ENCODE assay signal across 8 cellular contexts in the genomic region with DNA sequence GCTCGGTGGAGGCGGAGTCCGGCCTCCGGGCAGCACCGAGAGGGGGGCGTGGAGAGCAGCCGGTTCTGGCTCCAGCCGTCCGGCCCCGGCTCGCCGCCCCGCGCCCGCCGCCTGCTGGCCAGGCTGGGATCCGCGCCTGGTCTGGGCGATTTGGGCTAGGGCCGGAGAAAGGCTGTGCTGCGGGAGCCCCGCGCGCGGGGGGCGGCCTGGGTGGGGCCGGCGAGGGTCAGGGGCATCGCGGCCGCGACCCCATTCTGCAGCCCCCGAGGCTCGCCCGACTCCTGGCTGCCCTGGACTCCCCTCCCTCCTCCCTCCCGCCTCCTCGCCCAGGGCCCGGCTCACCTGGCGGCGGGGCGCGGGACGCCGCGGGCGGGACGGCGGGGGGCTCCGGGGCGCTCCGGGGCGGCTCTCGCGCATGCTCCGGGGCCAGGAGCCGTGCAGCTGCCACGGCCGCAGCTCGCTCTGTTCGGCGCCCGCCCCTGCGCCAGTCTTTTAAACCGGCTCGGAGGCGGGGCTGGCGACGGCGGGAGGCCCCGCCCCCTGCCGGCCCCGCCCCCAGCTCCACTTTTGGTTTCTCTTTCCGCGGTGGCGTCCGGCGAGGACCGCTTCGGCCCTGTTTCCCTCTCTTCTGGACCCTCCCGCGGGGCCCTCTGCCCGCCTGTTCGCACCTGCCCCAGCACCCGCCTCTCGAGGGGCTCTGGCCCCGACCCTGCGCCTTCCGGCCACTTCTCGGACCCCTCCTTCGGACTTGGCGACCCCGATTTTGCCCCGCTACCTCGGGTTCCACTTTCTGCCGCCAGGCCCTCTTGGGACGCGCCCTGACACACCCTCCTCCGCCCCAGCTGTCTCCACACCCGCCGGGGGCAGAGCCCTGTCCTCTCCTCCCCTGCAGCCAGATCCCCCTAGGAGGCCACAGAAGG. TPM values are rescaled to one million over a fixed set of nuclear protein-coding genes. Genes with fewer than 3 reads are reported as not detected.
A peak's percentile ranks its signal among the peaks of the same experiment; 100 is the strongest.
DNase-seq lines count a peak whose midpoint lies in the region; ATAC-seq and TF ChIP-seq lines count a peak whose summit lies in the region.

A gene with protein sequence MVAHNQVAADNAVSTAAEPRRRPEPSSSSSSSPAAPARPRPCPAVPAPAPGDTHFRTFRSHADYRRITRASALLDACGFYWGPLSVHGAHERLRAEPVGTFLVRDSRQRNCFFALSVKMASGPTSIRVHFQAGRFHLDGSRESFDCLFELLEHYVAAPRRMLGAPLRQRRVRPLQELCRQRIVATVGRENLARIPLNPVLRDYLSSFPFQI (minus strand): TSS at position 468 of the 920 bp plus-strand sequence. CDS start 726 bp downstream, outside the sequence.

- peaks cover 11 to 61% (median 38%) of the 10 kb centered on the region in 4 donors for H3K4me1 Mint-ChIP-seq in CD4-positive, CD25-positive, alpha-beta regulatory T cell
- H3K4me1 Mint-ChIP-seq in activated CD8-positive, alpha-beta T cell treated with anti-CD3 and anti-CD28 coated beads for 36 hours (ENCODE audit: low read depth): peaks cover 41% of the 10 kb centered on the region

- no peaks in the 10 kb centered on the region for H3K36me3 ChIP-seq in CD4-positive, CD25-positive, alpha-beta regulatory T cell (ENCODE audit: control insufficient read depth, insufficient read depth, low read length)
- H3K36me3 ChIP-seq in effector memory CD4-positive, alpha-beta T cell (ENCODE audit: control insufficient read depth, insufficient read depth, low read length): no peaks in the 10 kb centered on the region
- peaks cover 0 to 24% of the 10 kb centered on the region in 2 experiments for H3K36me3 ChIP-seq in mesenchymal stem cell (ENCODE audit: control insufficient read depth in 1 of 2, insufficient read depth in 2 of 2, low read depth in 1 of 2, low read length in 2 of 2)

- peak within 1 kb of the TSS in 1 of 2 experiments; percentile 99 for H3K23ac ChIP-seq in mesenchymal stem cell (ENCODE audit: low read length in 2 of 2)

- DNase-seq in CD4-positive, CD25-positive, alpha-beta regulatory T cell: peak; percentile 81 to 91 (median 87)
- peak; percentile 80 for DNase-seq in NCI-H774 (lab: John Stamatoyannopoulos, UW)
- DNase-seq in activated CD8-positive, alpha-beta T cell treated with anti-CD3 and anti-CD28 coated beads for 36 hours: peak; percentile 87
- peak; percentile 76 to 84 (median 78) for DNase-seq in effector memory CD4-positive, alpha-beta T cell
- DNase-seq in mesenchymal stem cell: peak; percentile 87
- DNase-seq in stimulated activated CD8-positive, alpha-beta memory T cell treated with anti-CD3 and anti-CD28 coated beads, Interleukin-12 subunit alpha, Interleukin-12 subunit beta, amount 100 ng/mL, for 1 hour (ENCODE audit: low read depth): peak; percentile 76

- H3K4ac ChIP-seq in mesenchymal stem cell (ENCODE audit: low read depth in 1 of 2, low read length in 2 of 2): peak within 1 kb of the TSS; percentile 81 to 89

- H3K27ac ChIP-seq in CD4-positive, CD25-positive, alpha-beta regulatory T cell (ENCODE audit: insufficient read depth, low read length, poor library complexity, severe bottlenecking): peak within 1 kb of the TSS; percentile 91
- peak within 1 kb of the TSS; percentile 86 for H3K27ac ChIP-seq in effector memory CD4-positive, alpha-beta T cell (ENCODE audit: insufficient read depth, low read length, poor library complexity, severe bottlenecking)
- peak within 1 kb of the TSS; percentile 82 for H3K27ac ChIP-seq in mesenchymal stem cell (ENCODE audit: low read length, poor library complexity, severe bottlenecking)

- H2AFZ ChIP-seq in mesenchymal stem cell (ENCODE audit: low read depth, low read length): peak within 1 kb of the TSS; percentile 36

- peaks cover 11% of the 10 kb centered on the region for H3K36me3 Mint-ChIP-seq in CD4-positive, CD25-positive, alpha-beta regulatory T cell
- peaks cover 40% of the 10 kb centered on the region for H3K36me3 Mint-ChIP-seq in activated CD8-positive, alpha-beta T cell treated with anti-CD3 and anti-CD28 coated beads for 36 hours (ENCODE audit: low read depth)

- H3K4me1 ChIP-seq in CD4-positive, CD25-positive, alpha-beta regulatory T cell (ENCODE audit: control insufficient read depth, insufficient read depth, low read length, poor library complexity, severe bottlenecking): peaks cover 59% of the 10 kb centered on the region
- peaks cover 48% of the 10 kb centered on the region for H3K4me1 ChIP-seq in effector memory CD4-positive, alpha-beta T cell (ENCODE audit: control insufficient read depth, insufficient read depth, low read length, poor library complexity, severe bottlenecking)
- peaks cover 40% of the 10 kb centered on the region for H3K4me1 ChIP-seq in mesenchymal stem cell (ENCODE audit: control insufficient read depth, insufficient read depth, low read depth, low read length)

- H3K9me3 ChIP-seq in CD4-positive, CD25-positive, alpha-beta regulatory T cell (ENCODE audit: control insufficient read depth in 2 of 2, low read length in 2 of 2): no peaks in the 10 kb centered on the region
- H3K9me3 ChIP-seq in effector memory CD4-positive, alpha-beta T cell (ENCODE audit: control insufficient read depth, low read length): no peaks in the 10 kb centered on the region
- H3K9me3 ChIP-seq in mesenchymal stem cell (ENCODE audit: control insufficient read depth, low read length): no peaks in the 10 kb centered on the region

- H2AK5ac ChIP-seq in mesenchymal stem cell (ENCODE audit: low read length, severe bottlenecking): peak within 1 kb of the TSS; percentile 49

- H4K8ac ChIP-seq in mesenchymal stem cell (ENCODE audit: low read length): peak within 1 kb of the TSS; percentile 61

- H3K18ac ChIP-seq in mesenchymal stem cell (ENCODE audit: low read depth in 1 of 2, low read length in 2 of 2): peak within 1 kb of the TSS; percentile 95 to 97

- H3K9me3 Mint-ChIP-seq in CD4-positive, CD25-positive, alpha-beta regulatory T cell: no peaks in the 10 kb centered on the region
- no peaks in the 10 kb centered on the region for H3K9me3 Mint-ChIP-seq in activated CD8-positive, alpha-beta T cell treated with anti-CD3 and anti-CD28 coated beads for 36 hours

- H3K27ac Mint-ChIP-seq in CD4-positive, CD25-positive, alpha-beta regulatory T cell: peak within 1 kb of the TSS; percentile 96 to 98 (median 96)
- H3K27ac Mint-ChIP-seq in activated CD8-positive, alpha-beta T cell treated with anti-CD3 and anti-CD28 coated beads for 36 hours: peak within 1 kb of the TSS; percentile 94

- H2BK12ac ChIP-seq in mesenchymal stem cell (ENCODE audit: low read length in 2 of 2): peak within 1 kb of the TSS; percentile 12 to 67

- peak; percentile 61 to 63 for ATAC-seq in CD4-positive, CD25-positive, alpha-beta regulatory T cell (ENCODE audit: low read depth in 2 of 2)
- ATAC-seq in GM19351 (IDR thresholded peaks at IDR 0.05; ENCODE audit: unreplicated experiment): peak; percentile 51
- peak; percentile 30 for ATAC-seq in HG03469 (IDR thresholded peaks at IDR 0.05; ENCODE audit: unreplicated experiment)
- ATAC-seq in activated CD8-positive, alpha-beta T cell treated with anti-CD3 and anti-CD28 coated beads for 36 hours: peak; percentile 65

- peak; percentile 84 for TF ChIP-seq CTCF in activated CD8-positive, alpha-beta T cell treated with anti-CD3 and anti-CD28 coated beads for 36 hours (IDR thresholded peaks at IDR 0.05)

- peak within 1 kb of the TSS in 1 of 2 experiments; percentile 44 for H3K14ac ChIP-seq in mesenchymal stem cell (ENCODE audit: low read length in 2 of 2)

- WGBS in mesenchymal stem cell: under 1% methylated on average over 81 of the region's 100 CpGs

- H3K9ac ChIP-seq in mesenchymal stem cell (ENCODE audit: low read length): peak within 1 kb of the TSS; percentile 98

- no peaks in the 10 kb centered on the region for H3K27me3 ChIP-seq in CD4-positive, CD25-positive, alpha-beta regulatory T cell (ENCODE audit: control insufficient read depth, insufficient read depth, low read length)
- no peaks in the 10 kb centered on the region for H3K27me3 ChIP-seq in effector memory CD4-positive, alpha-beta T cell (replicated peaks; ENCODE audit: control insufficient read depth, insufficient read depth, low read length, poor library complexity, severe bottlenecking)
- H3K27me3 ChIP-seq in mesenchymal stem cell (ENCODE audit: control insufficient read depth in 1 of 2, insufficient read depth in 1 of 2, low read length in 2 of 2): peaks cover 0 to 11% of the 10 kb centered on the region in 2 experiments

- peak within 1 kb of the TSS; percentile 84 for H2BK5ac ChIP-seq in mesenchymal stem cell (ENCODE audit: low read depth, low read length, poor library complexity, severe bottlenecking)

- POLR2A ChIA-PET in activated CD8-positive, alpha-beta T cell treated with anti-CD3 and anti-CD28 coated beads for 36 hours (lab: Charles Lee): interaction anchor here (0.6 to 9.2 kb wide), 55 partner anchors 8 to 306 kb away, joined by 3 to 147 read pairs (median 6); a partner anchor contains a TSS

- peak within 1 kb of the TSS; percentile 90 for H2BK120ac ChIP-seq in mesenchymal stem cell (ENCODE audit: low read depth, low read length)

- peak within 1 kb of the TSS; percentile 90 for H3K4me2 ChIP-seq in mesenchymal stem cell (ENCODE audit: low read length, poor library complexity, severe bottlenecking)

- CTCF ChIA-PET in activated CD8-positive, alpha-beta T cell treated with anti-CD3 and anti-CD28 coated beads for 36 hours (lab: Charles Lee): interaction anchor here (0.6 to 9.0 kb wide), 37 partner anchors 12 to 311 kb away, joined by 3 to 88 read pairs (median 5); a partner anchor contains a TSS

- peak within 1 kb of the TSS; percentile 93 for H4K91ac ChIP-seq in mesenchymal stem cell (ENCODE audit: low read length)

- peak within 1 kb of the TSS; percentile 97 to 100 (median 97) for H3K4me3 Mint-ChIP-seq in CD4-positive, CD25-positive, alpha-beta regulatory T cell
- peak within 1 kb of the TSS; percentile 97 for H3K4me3 Mint-ChIP-seq in activated CD8-positive, alpha-beta T cell treated with anti-CD3 and anti-CD28 coated beads for 36 hours

- peaks cover 5% of the 10 kb centered on the region for H3K79me1 ChIP-seq in mesenchymal stem cell (replicated peaks; ENCODE audit: low read length, poor library complexity, severe bottlenecking)

- intact Hi-C loops in activated CD8-positive, alpha-beta T cell treated with anti-CD3 and anti-CD28 coated beads for 36 hours (cut with micrococcal nuclease): loop anchor here (2.0 kb wide), 2 partner anchors 99 to 283 kb away; no protein-coding TSS in a partner anchor

- H2BK15ac ChIP-seq in mesenchymal stem cell (ENCODE audit: low read depth, poor library complexity, severe bottlenecking): peak within 1 kb of the TSS; percentile 38

- peak within 1 kb of the TSS; percentile 70 for H3K4me3 ChIP-seq in CD4-positive, CD25-positive, alpha-beta regulatory T cell (ENCODE audit: low read depth, low read length)
- peak within 1 kb of the TSS; percentile 84 for H3K4me3 ChIP-seq in effector memory CD4-positive, alpha-beta T cell (ENCODE audit: insufficient read depth, low read depth, low read length, poor library complexity, severe bottlenecking)
- peak within 1 kb of the TSS; percentile 84 to 91 for H3K4me3 ChIP-seq in mesenchymal stem cell (ENCODE audit: insufficient read depth in 1 of 2, low read depth in 1 of 2, low read length in 2 of 2)

- H3K27me3 Mint-ChIP-seq in CD4-positive, CD25-positive, alpha-beta regulatory T cell: no peaks in the 10 kb centered on the region
- H3K27me3 Mint-ChIP-seq in activated CD8-positive, alpha-beta T cell treated with anti-CD3 and anti-CD28 coated beads for 36 hours: no peaks in the 10 kb centered on the region

RNA-seq across cellular contexts. Expression of the gene that starts here (rescaled TPM):
- 91.5 TPM for total RNA-seq in CD4-positive, CD25-positive, alpha-beta regulatory T cell
- 10 to 100 TPM in 2 of 4 donors, 1 to 10 TPM in 2; 8.6 to 15.2 (median 9.7) TPM for polyA plus RNA-seq in CD4-positive, CD25-positive, alpha-beta regulatory T cell
- 10 to 100 TPM; 75.7 to 75.8 TPM for total RNA-seq in activated CD8-positive, alpha-beta T cell treated with anti-CD3 and anti-CD28 coated beads for 36 hours
- polyA plus RNA-seq in mesenchymal stem cell (2013, experiment 1 of 2): 22.8 TPM
- 21.9 TPM for polyA plus RNA-seq in mesenchymal stem cell (2013, experiment 2 of 2)

Comparison
In these comparisons a context has a peak if more than half of its experiments do, and no peak if none do; other contexts are left out.
1. Peak in every context shown above with its lines: DNase-seq, ATAC-seq, H3K4me3 ChIP-seq and H3K27ac ChIP-seq.